ENCODE assay signal across 13 cellular contexts in the genomic region with DNA sequence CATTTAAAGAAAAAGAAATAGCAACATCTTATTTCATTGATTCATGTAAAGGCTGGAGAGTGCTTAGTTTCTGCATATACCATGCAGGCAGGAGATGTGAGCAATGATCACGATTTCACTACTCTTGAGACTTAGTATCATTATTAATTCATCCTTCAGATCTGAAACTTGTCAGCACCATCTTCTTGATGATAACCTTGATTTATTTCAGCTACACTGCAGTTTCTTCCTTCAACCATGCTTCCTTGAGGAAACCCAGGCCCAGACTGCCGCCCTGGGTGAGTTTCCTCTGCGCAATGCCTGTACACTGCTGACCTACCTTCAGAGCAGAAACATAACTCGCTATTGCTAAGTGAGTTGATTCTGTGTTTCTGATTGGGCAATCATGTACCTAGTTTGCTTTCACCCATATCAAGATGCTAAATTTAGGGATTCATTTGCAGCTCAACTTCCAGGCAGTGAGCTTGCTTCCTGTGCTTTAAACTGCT. TPM values are rescaled to one million over a fixed set of nuclear protein-coding genes. Genes with fewer than 3 reads are reported as not detected.
DNase-seq lines count a peak whose midpoint lies in the region; ATAC-seq, FAIRE-seq and TF ChIP-seq lines count a peak whose summit lies in the region.
"Had no signal": no experiment of that assay in that cellular context is flagged by ENCODE, and none has a peak within 500 bp of the region (broad histone marks: within the 10 kb centered on the region; RNA-seq: fewer than 3 reads in every experiment).

No MANE protein-coding gene starts in this region.

- intact Hi-C loops in esophagus squamous epithelium (cut with DNase I): no loop called here
- intact Hi-C loops in naive thymus-derived CD4-positive, alpha-beta T cell (cut with micrococcal nuclease): no loop called here
- intact Hi-C loops in CD14-positive monocyte (cut with micrococcal nuclease): loop anchor here in 1 of 2 donors (10.0 kb wide), 1 partner anchor 605 kb away; no protein-coding TSS in a partner anchor

- TF ChIP-seq EP300 in A549 (IDR thresholded peaks at IDR 0.05): no peak

- H3K9me3 ChIP-seq in A549 (no peaks in the 10 kb centered on the region), esophagus squamous epithelium (no peaks in the 10 kb centered on the region)
- no peaks in the 10 kb centered on the region for H3K9me3 ChIP-seq in naive thymus-derived CD4-positive, alpha-beta T cell (ENCODE audit: control insufficient read depth in 2 of 3, low read length in 3 of 3)

- ATAC-seq in A549: peak; percentile 32 to 60; a peak in 5 of 6 replicates
- peak; percentile 65 for ATAC-seq in HG03354 (IDR thresholded peaks at IDR 0.05; ENCODE audit: poor library complexity, severe bottlenecking, unreplicated experiment)
- ATAC-seq in naive thymus-derived CD4-positive, alpha-beta T cell: no peak

- H3K27me3 Mint-ChIP-seq in naive thymus-derived CD4-positive, alpha-beta T cell: peaks cover 0 to 38% (median 0%) of the 10 kb centered on the region in 5 donors
- peaks cover 0 to 3% (median 2%) of the 10 kb centered on the region in 3 donors for H3K27me3 Mint-ChIP-seq in CD14-positive monocyte (ENCODE audit: low read depth in 3 of 3)
- H3K27me3 Mint-ChIP-seq: dendritic cell treated with granulocyte-macrophage colony-stimulating factor and Interleukin-4, amounts not matched to agents 40 ng/mL and 50 ng/mL, for 4 days had no signal

- CTCF ChIA-PET in A549 (lab: Yijun Ruan, JAX): interaction anchor here (1.0 to 2.4 kb wide), 3 partner anchors 9 to 30 kb away, joined by 5 to 9 read pairs (median 5); a partner anchor contains a TSS
- CTCF ChIA-PET in naive thymus-derived CD4-positive, alpha-beta T cell (lab: Charles Lee): no interaction called here

- H3K4me3 Mint-ChIP-seq in naive thymus-derived CD4-positive, alpha-beta T cell: no peak overlapping the region
- no peak overlapping the region for H3K4me3 Mint-ChIP-seq in CD14-positive monocyte
- H3K4me3 Mint-ChIP-seq: dendritic cell treated with granulocyte-macrophage colony-stimulating factor and Interleukin-4, amounts not matched to agents 40 ng/mL and 50 ng/mL, for 4 days had no signal

- peaks cover 23% of the 10 kb centered on the region for H3K4me1 ChIP-seq in A549
- H3K4me1 ChIP-seq in esophagus squamous epithelium: peaks cover 0 to 39% (median 10%) of the 10 kb centered on the region in 3 donors
- H3K4me1 ChIP-seq in naive thymus-derived CD4-positive, alpha-beta T cell (ENCODE audit: control insufficient read depth in 2 of 2, insufficient read depth in 2 of 2, low read length in 2 of 2): no peaks in the 10 kb centered on the region

- no peaks in the 10 kb centered on the region for H3K27me3 ChIP-seq in esophagus squamous epithelium
- H3K27me3 ChIP-seq in naive thymus-derived CD4-positive, alpha-beta T cell (ENCODE audit: control insufficient read depth in 2 of 2, insufficient read depth in 2 of 2, low read length in 2 of 2): no peaks in the 10 kb centered on the region

- H3K4me3 ChIP-seq in A549: no peak overlapping the region
- no peak overlapping the region for H3K4me3 ChIP-seq in esophagus squamous epithelium
- no peak overlapping the region for H3K4me3 ChIP-seq in naive thymus-derived CD4-positive, alpha-beta T cell (ENCODE audit: low read length)

- no peak for DNase-seq in A549 (ENCODE audit: low read depth in 1 of 2, low spot score in 1 of 2)
- peak; percentile 16 for DNase-seq in GM19238 (ENCODE audit: insufficient read length, low spot score)
- no peak for DNase-seq in esophagus squamous epithelium (lab: John Stamatoyannopoulos, UW)
- no peak for DNase-seq in NCI-H1436 treated with DMSO at 0.1 percent for 48 hours (lab: John Stamatoyannopoulos, UW)
- DNase-seq in NCI-H1417 (lab: John Stamatoyannopoulos, UW): no peak
- no peak for DNase-seq in naive thymus-derived CD4-positive, alpha-beta T cell
- no peak for DNase-seq in CD14-positive monocyte (ENCODE audit: low spot score)
- DNase-seq: activated gamma-delta T cell, NCI-H2171 had no signal

- no peaks in the 10 kb centered on the region for H3K9me3 Mint-ChIP-seq in naive thymus-derived CD4-positive, alpha-beta T cell
- peaks cover 0 to 4% (median 0%) of the 10 kb centered on the region in 7 donors for H3K9me3 Mint-ChIP-seq in CD14-positive monocyte
- H3K9me3 Mint-ChIP-seq: dendritic cell treated with granulocyte-macrophage colony-stimulating factor and Interleukin-4, amounts not matched to agents 40 ng/mL and 50 ng/mL, for 4 days had no signal

- no peak for TF ChIP-seq POLR2A in A549 (IDR thresholded peaks at IDR 0.05; ENCODE audit: low read length)
- no peak for TF ChIP-seq POLR2A in esophagus squamous epithelium (IDR thresholded peaks at IDR 0.05)

- peak overlapping the region; percentile 32 to 67; a peak in 5 of 6 replicates for H3K27ac ChIP-seq in A549
- H3K27ac ChIP-seq in esophagus squamous epithelium: peak overlapping the region; percentile 63 to 85 (median 80)
- no peak overlapping the region for H3K27ac ChIP-seq in naive thymus-derived CD4-positive, alpha-beta T cell (ENCODE audit: low read depth, low read length)
- H3K27ac ChIP-seq: VCaP had no signal

- H3K36me3 Mint-ChIP-seq in naive thymus-derived CD4-positive, alpha-beta T cell: no peaks in the 10 kb centered on the region
- H3K36me3 Mint-ChIP-seq in CD14-positive monocyte: no peaks in the 10 kb centered on the region

- TF ChIP-seq CTCF in A549 (IDR thresholded peaks at IDR 0.05) (no peak), esophagus squamous epithelium (IDR thresholded peaks at IDR 0.05) (no peak), CD14-positive monocyte (IDR thresholded peaks at IDR 0.05) (no peak)

- no peak for TF ChIP-seq RAD21 in A549 (conservative IDR thresholded peaks at IDR 0.05 in 1 of 2, IDR thresholded peaks at IDR 0.05 in 1 of 2)

- H3K4me1 Mint-ChIP-seq in naive thymus-derived CD4-positive, alpha-beta T cell: peaks cover 0 to 7% (median 0%) of the 10 kb centered on the region in 7 donors
- H3K4me1 Mint-ChIP-seq in CD14-positive monocyte: no peaks in the 10 kb centered on the region

- POLR2A ChIA-PET in A549 (lab: Yijun Ruan, JAX): interaction anchor here (1.9 kb wide), 1 partner anchor 13 kb away, joined by 10 read pairs; a partner anchor contains a TSS
- POLR2A ChIA-PET in naive thymus-derived CD4-positive, alpha-beta T cell (lab: Charles Lee): no interaction called here

- FAIRE-seq in A549 (lab: Jason Lieb, UNC): no peak
- FAIRE-seq: small intestine had no signal

- WGBS in A549 (ENCODE audit: missing lambda C conversion rate): 87% methylated on average over 4 of the region's 4 CpGs
- whole genome bisulfite sequencing in esophagus squamous epithelium, 2 donors: 23 to 40% methylated on average over 4 of the region's 4 CpGs

- H3K36me3 ChIP-seq in esophagus squamous epithelium: no peaks in the 10 kb centered on the region
- no peaks in the 10 kb centered on the region for H3K36me3 ChIP-seq in naive thymus-derived CD4-positive, alpha-beta T cell (ENCODE audit: control insufficient read depth in 2 of 3, insufficient read depth in 3 of 3, low read length in 3 of 3)

- peak overlapping the region; percentile 52 for H3K4me2 ChIP-seq in A549

- no peak overlapping the region for H3K27ac Mint-ChIP-seq in naive thymus-derived CD4-positive, alpha-beta T cell
- no peak overlapping the region for H3K27ac Mint-ChIP-seq in CD14-positive monocyte
- H3K27ac Mint-ChIP-seq: dendritic cell treated with granulocyte-macrophage colony-stimulating factor and Interleukin-4, amounts not matched to agents 40 ng/mL and 50 ng/mL, for 4 days had no signal

TF ChIP-seq in A549, 52 proteins besides CTCF, POLR2A, EP300 and RAD21:
- TF ChIP-seq RFX5 (IDR thresholded peaks at IDR 0.05) (no peak), NR3C1 (IDR thresholded peaks at IDR 0.05) (no peak), NPAS2 (CRISPR knock-in tag; IDR thresholded peaks at IDR 0.05; ENCODE audit: borderline replicate concordance) (no peak), MAZ (IDR thresholded peaks at IDR 0.05; ENCODE audit: borderline replicate concordance, low read depth, low read length) (no peak), JUNB (IDR thresholded peaks at IDR 0.05) (no peak), CBX8 (IDR thresholded peaks at IDR 0.05) (no peak), HOXB5 (CRISPR knock-in tag; IDR thresholded peaks at IDR 0.05) (no peak), BHLHE40 (IDR thresholded peaks at IDR 0.05; ENCODE audit: low read depth, low read length) (no peak), TFCP2L1 (CRISPR knock-in tag; IDR thresholded peaks at IDR 0.05) (no peak), GATA3 (IDR thresholded peaks at IDR 0.05; ENCODE audit: borderline replicate concordance) (no peak), HDAC2 (IDR thresholded peaks at IDR 0.05) (no peak), RNF2 (IDR thresholded peaks at IDR 0.05; ENCODE audit: borderline replicate concordance, low read depth) (no peak)
- TF ChIP-seq, protein P1, sequence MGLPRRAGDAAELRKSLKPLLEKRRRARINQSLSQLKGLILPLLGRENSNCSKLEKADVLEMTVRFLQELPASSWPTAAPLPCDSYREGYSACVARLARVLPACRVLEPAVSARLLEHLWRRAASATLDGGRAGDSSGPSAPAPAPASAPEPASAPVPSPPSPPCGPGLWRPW (IDR thresholded peaks at IDR 0.05): no peak

RNA-seq across cellular contexts. Expression of a gene that starts 13.5 kb away (rescaled TPM):
- polyA plus RNA-seq in A549 (2011; rRNA removed): 12.7 and 15.5 TPM in 2 replicates
- 3.6 and 4.3 TPM in 2 replicates for polyA plus RNA-seq in A549 (2012; cell fraction: cytosol; rRNA removed)
- 2.3 and 2.9 TPM in 2 replicates for polyA plus RNA-seq in A549 (2012; cell fraction: nucleus; rRNA removed)
- polyA plus RNA-seq in A549 (2017; fragmentation: RNase III; extraction: RNeasy Plus Mini Kit Qiagen cat#74134 plus additional on column Dnase treatment): 8.4 to 9.8 TPM (median 8.9 TPM) in 3 replicates
- 19.5 and 20.4 TPM in 2 replicates for polyA minus RNA-seq in A549 (2011; rRNA and poly(A)+ RNA removed)
- 10 to 100 TPM; 24.4 to 42.3 (median 27.0) TPM for total RNA-seq in esophagus squamous epithelium
- total RNA-seq in naive thymus-derived CD4-positive, alpha-beta T cell: 10 to 100 TPM; 30.4 to 53.0 (median 35.4) TPM
- 10 to 100 TPM; 17.4 to 19.4 TPM for polyA plus RNA-seq in naive thymus-derived CD4-positive, alpha-beta T cell
- 10 to 100 TPM; 26.9 to 27.9 TPM for polyA plus RNA-seq in CD14-positive monocyte

RNA-seq across cellular contexts. Expression of a gene that starts 30.4 kb away (rescaled TPM):
- polyA plus RNA-seq in A549 (2011; rRNA removed) (19.7 and 22.4 TPM in 2 replicates), A549 (2017; fragmentation: RNase III; extraction: RNeasy Plus Mini Kit Qiagen cat#74134 plus additional on column Dnase treatment) (12.2 to 14.8 TPM (median 12.3 TPM) in 3 replicates), CD14-positive monocyte (10 to 100 TPM; 18.5 to 19.7 TPM)
- 11.1 and 11.6 TPM in 2 replicates for polyA plus RNA-seq in A549 (2012; cell fraction: cytosol; rRNA removed)
- 10.3 and 13.7 TPM in 2 replicates for polyA plus RNA-seq in A549 (2012; cell fraction: nucleus; rRNA removed)
- 9.1 and 10.4 TPM in 2 replicates for polyA minus RNA-seq in A549 (2011; rRNA and poly(A)+ RNA removed)
- total RNA-seq in esophagus squamous epithelium: 10 to 100 TPM in 3 of 4 donors, 1 to 10 TPM in 1; 9.1 to 15.2 (median 12.2) TPM
- 10 to 100 TPM; 25.7 to 55.4 (median 46.1) TPM for total RNA-seq in naive thymus-derived CD4-positive, alpha-beta T cell
- 10 to 100 TPM; 26.4 to 28.0 TPM for polyA plus RNA-seq in naive thymus-derived CD4-positive, alpha-beta T cell
